1 cellular context compared by ENCODE assay signal in the genomic region with DNA sequence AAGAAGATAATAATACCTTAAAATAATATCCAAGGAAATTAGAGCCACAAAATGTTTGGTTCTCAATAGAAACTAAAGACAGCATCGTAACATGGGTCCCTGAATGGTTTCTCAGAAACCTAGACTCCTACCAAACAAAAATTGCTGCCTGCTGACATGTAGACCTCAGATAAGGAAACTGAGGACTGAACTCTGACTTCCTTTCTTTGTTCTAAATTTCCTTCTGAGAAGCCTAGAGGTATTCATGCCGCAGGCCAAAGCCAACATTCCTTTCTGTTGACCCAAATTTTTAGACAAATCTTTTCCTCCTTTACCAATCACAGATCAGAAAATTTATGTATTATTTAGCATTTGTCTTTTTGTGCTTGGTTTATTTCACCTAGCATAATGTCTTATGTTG.
TF ChIP-seq lines count a peak whose summit lies in the region.

No MANE protein-coding gene starts in this region.

TF ChIP-seq in endothelial cell of umbilical vein, 7 proteins besides CTCF, POLR2A, EP300 and RAD21 (continued from another document):
- TF ChIP-seq POLR2AphosphoS5 (IDR thresholded peaks at IDR 0.05; ENCODE audit: insufficient read depth, low read depth, low read length) (peak; percentile 90), MYC (IDR thresholded peaks at IDR 0.05; ENCODE audit: low read depth, low read length) (no peak), JUN (IDR thresholded peaks at IDR 0.05; ENCODE audit: borderline replicate concordance, insufficient read depth, insufficient read length, low read depth) (peak; percentile 87), EZH2 (IDR thresholded peaks at IDR 0.05; ENCODE audit: borderline replicate concordance, low read depth, low read length, severe bottlenecking) (no peak), FOS (IDR thresholded peaks at IDR 0.05; ENCODE audit: borderline replicate concordance, insufficient read depth, low read length) (peak; percentile 79)
- TF ChIP-seq, protein P1, sequence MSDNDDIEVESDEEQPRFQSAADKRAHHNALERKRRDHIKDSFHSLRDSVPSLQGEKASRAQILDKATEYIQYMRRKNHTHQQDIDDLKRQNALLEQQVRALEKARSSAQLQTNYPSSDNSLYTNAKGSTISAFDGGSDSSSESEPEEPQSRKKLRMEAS (IDR thresholded peaks at IDR 0.05; ENCODE audit: insufficient read depth, insufficient read length) = no peak
